10 cellular contexts compared by ENCODE assay signal in genomic region chr22:46593211-46593676, GRCh38. TPM values are rescaled to one million over a fixed set of nuclear protein-coding genes. Genes with fewer than 3 reads are reported as not detected.
A peak's percentile ranks its signal among the peaks of the same experiment; 100 is the strongest.
DNase-seq lines count a peak whose midpoint lies in the region; ATAC-seq and TF ChIP-seq lines count a peak whose summit lies in the region.
"Had no signal": no experiment of that assay in that cellular context is flagged by ENCODE, and none has a peak within 500 bp of the region (broad histone marks: within the 10 kb centered on the region; RNA-seq: fewer than 3 reads in every experiment).

No MANE protein-coding gene starts in this region.

- no peaks in the 10 kb centered on the region for H3K27me3 ChIP-seq in breast epithelium
- H3K27me3 ChIP-seq in mammary epithelial cell (ENCODE audit: insufficient read depth, low read length), result no peaks in the 10 kb centered on the region
- no peaks in the 10 kb centered on the region for H3K27me3 ChIP-seq in left lung
- no peaks in the 10 kb centered on the region for H3K27me3 ChIP-seq in aorta (ENCODE audit: control insufficient read depth in 1 of 2, insufficient read depth in 2 of 2, low read length in 1 of 2)

- TF ChIP-seq CTCF in breast epithelium (IDR thresholded peaks at IDR 0.05), result no peak
- TF ChIP-seq CTCF in mammary epithelial cell (conservative IDR thresholded peaks at IDR 0.05 in 1 of 2, IDR thresholded peaks at IDR 0.05 in 1 of 2; ENCODE audit: extremely low read depth in 1 of 2, insufficient read depth in 1 of 2, low read depth in 1 of 2, low read length in 2 of 2), result no peak
- no peak for TF ChIP-seq CTCF in activated B cell treated with CpG ODN at 0.5 μM for 24 hours (IDR thresholded peaks at IDR 0.05)
- no peak for TF ChIP-seq CTCF in left lung (IDR thresholded peaks at IDR 0.05)
- no peak for TF ChIP-seq CTCF in Calu3 (IDR thresholded peaks at IDR 0.05; ENCODE audit: unreplicated experiment)

- ATAC-seq in activated B cell treated with CpG ODN at 0.5 μM for 24 hours (ENCODE audit: low read depth) (peak; percentile 80), left lung (peak; percentile 43), aorta (ENCODE audit: low FRiP score) (peak; percentile 16), GM18861 (IDR thresholded peaks at IDR 0.05; ENCODE audit: unreplicated experiment) (no peak)

- H3K9ac ChIP-seq in mammary epithelial cell (ENCODE audit: insufficient read depth, low read length), result no peak overlapping the region

- H4K20me1 ChIP-seq in mammary epithelial cell (ENCODE audit: insufficient read depth, low read length), result no peaks in the 10 kb centered on the region

- H3K4me3 Mint-ChIP-seq in activated B cell treated with CpG ODN at 0.5 μM for 24 hours, result peak overlapping the region; percentile 79
- H3K4me3 Mint-ChIP-seq in Calu3 (ENCODE audit: low read depth, unreplicated experiment), result no peak overlapping the region

- CTCF ChIA-PET in mammary epithelial cell (lab: Charles Lee; ENCODE audit: low non-redundant PET) (no interaction called here), activated B cell treated with CpG ODN at 0.5 μM for 24 hours (lab: Charles Lee) (interaction anchor here (1.9 kb wide), 1 partner anchor 30 kb away, joined by 6 read pairs; no protein-coding TSS in a partner anchor), Calu3 (lab: Charles Lee) (no interaction called here)

- intact Hi-C loops in breast epithelium (cut with DNase I; ENCODE audit: low total_unique reads), result no loop called here
- intact Hi-C loops in mammary epithelial cell (cut with micrococcal nuclease), result no loop called here
- intact Hi-C loops in activated B cell treated with CpG ODN at 0.5 μM for 24 hours (cut with micrococcal nuclease), result loop anchor here (1.0 to 2.0 kb wide), 3 partner anchors 16 to 30 kb away; no protein-coding TSS in a partner anchor
- intact Hi-C loops in left lung (cut with DNase I), result no loop called here
- intact Hi-C loops in aorta (cut with DNase I), result no loop called here
- intact Hi-C loops in Calu3 (cut with micrococcal nuclease; ENCODE audit: unreplicated experiment), result no loop called here

- peak overlapping the region; percentile 12 to 38 for H3K27ac ChIP-seq in breast epithelium
- H3K27ac ChIP-seq in mammary epithelial cell (ENCODE audit: insufficient read depth, low read depth, low read length), result no peak overlapping the region
- H3K27ac ChIP-seq in left lung, result peak overlapping the region; percentile 72 to 95
- no peak overlapping the region for H3K27ac ChIP-seq in aorta (ENCODE audit: low read depth in 1 of 2, low read length in 2 of 2)
- H3K27ac ChIP-seq: epithelial cell of prostate had no signal

- 96% methylated on average over 16 of the region's 19 CpGs for WGBS in mammary epithelial cell (ENCODE audit: low coverage, missing lambda C conversion rate)
- WGBS in aorta, 2 donors, result 73% methylated on average over 19 of the region's 19 CpGs

- no peaks in the 10 kb centered on the region for H3K9me3 Mint-ChIP-seq in activated B cell treated with CpG ODN at 0.5 μM for 24 hours
- H3K9me3 Mint-ChIP-seq in Calu3 (ENCODE audit: low read depth, unreplicated experiment), result no peaks in the 10 kb centered on the region

- no peak for TF ChIP-seq POLR2A in breast epithelium (IDR thresholded peaks at IDR 0.05)

- H3K36me3 ChIP-seq in breast epithelium, result no peaks in the 10 kb centered on the region
- no peaks in the 10 kb centered on the region for H3K36me3 ChIP-seq in mammary epithelial cell (ENCODE audit: insufficient read depth, low read length)
- H3K36me3 ChIP-seq in left lung, result no peaks in the 10 kb centered on the region
- no peaks in the 10 kb centered on the region for H3K36me3 ChIP-seq in aorta (ENCODE audit: control insufficient read depth in 1 of 2, insufficient read depth in 2 of 2, low read length in 1 of 2)

- H3K27ac Mint-ChIP-seq in activated B cell treated with CpG ODN at 0.5 μM for 24 hours (peak overlapping the region; percentile 91), Calu3 (ENCODE audit: unreplicated experiment) (no peak overlapping the region)

- BruUV-seq in mammary epithelial cell (replicated peaks; lab: Mats Ljungman, UMichigan), result no TSS peak
- no TSS peak for BruUV-seq in Calu3 (replicated peaks; lab: Mats Ljungman, UMichigan)

- H3K4me3 ChIP-seq in breast epithelium, result peak overlapping the region in 1 of 3 donors; percentile 4
- H3K4me3 ChIP-seq in mammary epithelial cell (replicated peaks in 1 of 3; ENCODE audit: insufficient read depth in 1 of 3, low read depth in 2 of 3, low read length in 3 of 3), result no peak overlapping the region
- peak overlapping the region in 1 of 2 donors; percentile 17 for H3K4me3 ChIP-seq in left lung
- no peak overlapping the region for H3K4me3 ChIP-seq in aorta (ENCODE audit: low read length in 2 of 2)

- no peak overlapping the region for H3K4me2 ChIP-seq in mammary epithelial cell (ENCODE audit: insufficient read depth, low read depth, low read length)

- DNase-seq in breast epithelium (ENCODE audit: low spot score in 2 of 2) (no peak), mammary epithelial cell (no peak), activated B cell treated with CpG ODN at 0.5 μM for 24 hours (peak; percentile 54), left lung (peak; percentile 80 to 86), aorta (peak; percentile 76 to 79), Calu3 (no peak), middle frontal gyrus (ENCODE audit: extremely low spot score, low spot score) (no peak)
- DNase-seq: NCI-H1417 had no signal

- H3K27me3 Mint-ChIP-seq in activated B cell treated with CpG ODN at 0.5 μM for 24 hours (no peaks in the 10 kb centered on the region), Calu3 (ENCODE audit: unreplicated experiment) (no peaks in the 10 kb centered on the region)

- H3K4me1 Mint-ChIP-seq in activated B cell treated with CpG ODN at 0.5 μM for 24 hours (peaks cover 66% of the 10 kb centered on the region), Calu3 (ENCODE audit: low read depth, unreplicated experiment) (peaks cover 14% of the 10 kb centered on the region)

- POLR2A ChIA-PET in activated B cell treated with CpG ODN at 0.5 μM for 24 hours (lab: Charles Lee), result interaction anchor here (0.8 to 1.8 kb wide), 5 partner anchors 12 to 170 kb away, joined by 3 to 7 read pairs (median 3); no protein-coding TSS in a partner anchor

- H3K36me3 Mint-ChIP-seq in activated B cell treated with CpG ODN at 0.5 μM for 24 hours (ENCODE audit: low read depth) (no peaks in the 10 kb centered on the region), Calu3 (ENCODE audit: insufficient read depth, unreplicated experiment) (peaks cover 17% of the 10 kb centered on the region)

- in situ Hi-C loops in mammary epithelial cell (cut with MboI; ENCODE audit: low sequenced_read_pairs in 2 of 2), result no loop called here

- dilution Hi-C loops in mammary epithelial cell (cut with HindIII; ENCODE audit: low sequenced_read_pairs), result no loop called here

- peaks cover 12% of the 10 kb centered on the region for H3K79me2 ChIP-seq in mammary epithelial cell (ENCODE audit: insufficient read depth, low read length)

- H3K9me3 ChIP-seq in breast epithelium (no peaks in the 10 kb centered on the region), mammary epithelial cell (replicated peaks; ENCODE audit: insufficient read depth, low read length) (no peaks in the 10 kb centered on the region), left lung (no peaks in the 10 kb centered on the region), aorta (ENCODE audit: control insufficient read depth, low read length) (no peaks in the 10 kb centered on the region)

- H3K4me1 ChIP-seq in breast epithelium, result peaks cover 0 to 8% of the 10 kb centered on the region in 2 donors
- peaks cover 18% of the 10 kb centered on the region for H3K4me1 ChIP-seq in mammary epithelial cell (ENCODE audit: insufficient read depth, low read length)
- H3K4me1 ChIP-seq in left lung, result peaks cover 8 to 74% of the 10 kb centered on the region in 2 donors
- no peaks in the 10 kb centered on the region for H3K4me1 ChIP-seq in aorta (ENCODE audit: control insufficient read depth in 1 of 2, insufficient read depth in 2 of 2, low read length in 2 of 2)

- no peak overlapping the region for H2AFZ ChIP-seq in mammary epithelial cell (ENCODE audit: low read depth, low read length)

RNA-seq across cellular contexts. Expression of gene GRAMD4, which starts 26.9 kb away (rescaled TPM):
- total RNA-seq in breast epithelium (10 to 100 TPM; 28.4 to 85.6 (median 61.0) TPM), mammary epithelial cell (10 to 100 TPM; 19.2 to 58.8 TPM), activated B cell treated with CpG ODN at 0.5 μM for 24 hours (39.3 and 45.6 TPM in 2 replicates), left lung (10 to 100 TPM; 61.8 to 78.2 TPM), aorta (10 to 100 TPM; 15.6 to 37.1 TPM), Calu3 (2022) (61.2 and 63.4 TPM in 2 replicates)
- polyA plus RNA-seq in mammary epithelial cell (17.7 TPM), aorta (1 to 10 TPM; 5.5 to 6.8 TPM)
- polyA minus RNA-seq in mammary epithelial cell, result 3.0 TPM

RNA-seq across cellular contexts. Expression of gene CELSR1, which starts 55.8 kb away (rescaled TPM):
- total RNA-seq in breast epithelium (10 to 100 TPM in 2 of 3 donors, under 1 TPM in 1; 0.96 to 36.7 (median 21.2) TPM), mammary epithelial cell (10 to 100 TPM; 66.6 to 69.5 TPM), activated B cell treated with CpG ODN at 0.5 μM for 24 hours (9.0 and 12.3 TPM in 2 replicates), left lung (10 to 100 TPM; 36.3 to 59.8 TPM), aorta (1 to 10 TPM; 2.3 to 3.0 TPM), Calu3 (2022) (40.8 and 45.5 TPM in 2 replicates)
- polyA plus RNA-seq in mammary epithelial cell (33.4 TPM), aorta (under 1 TPM; 0.15 to 0.38 TPM)
- 52.9 TPM for polyA minus RNA-seq in mammary epithelial cell

Comparison
In these comparisons a context has a peak if more than half of its experiments do, and no peak if none do; other contexts are left out.
1. H3K27ac ChIP-seq: peak in breast epithelium (2 of 2) and left lung (2 of 2); none in mammary epithelial cell (single experiment) and aorta (0 of 2).
2. DNase-seq: peak in activated B cell treated with CpG ODN at 0.5 μM for 24 hours (single experiment), left lung (2 of 2) and aorta (2 of 2); none in breast epithelium (0 of 2), mammary epithelial cell (single experiment), Calu3 (single experiment) and middle frontal gyrus (single experiment).